1 cellular context compared by ENCODE assay signal in the genomic region with DNA sequence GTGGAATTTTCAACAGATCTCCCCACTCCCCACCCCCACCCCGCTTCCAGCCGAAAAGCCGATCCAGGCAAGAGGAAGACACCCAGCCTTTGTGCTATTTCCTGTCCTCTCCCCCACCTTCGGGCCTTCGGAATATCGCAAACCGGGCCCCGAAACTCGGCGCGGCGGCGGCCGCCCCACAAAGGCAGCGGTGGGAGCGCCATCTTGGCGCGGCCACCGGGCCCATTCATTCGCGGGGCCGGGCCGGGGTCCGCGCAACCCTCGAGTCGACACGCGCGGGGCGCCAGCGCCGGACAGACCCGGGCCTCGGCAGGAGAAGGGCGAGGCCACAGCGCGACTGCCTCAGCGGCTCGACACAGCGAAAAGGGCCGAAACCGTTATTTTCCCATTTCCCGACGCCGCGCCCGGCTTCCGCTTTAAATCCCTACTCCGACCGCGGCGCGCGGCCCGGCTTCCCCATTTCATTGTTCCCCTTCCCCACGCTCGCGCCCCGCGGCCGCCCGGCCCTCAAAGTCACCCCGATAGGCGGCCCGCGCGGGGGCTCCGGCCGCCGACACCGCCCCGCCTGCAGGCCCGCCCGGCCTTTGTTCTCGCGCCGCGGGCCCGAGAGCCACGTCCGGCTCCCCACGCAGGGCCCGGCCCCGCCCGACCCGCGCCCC.
TF ChIP-seq lines count a peak whose summit lies in the region.

No MANE protein-coding gene starts in this region.

TF ChIP-seq in K562, 482 proteins besides CTCF, POLR2A, EP300 and RAD21 (continues in another document):
- TF ChIP-seq, protein P1, sequence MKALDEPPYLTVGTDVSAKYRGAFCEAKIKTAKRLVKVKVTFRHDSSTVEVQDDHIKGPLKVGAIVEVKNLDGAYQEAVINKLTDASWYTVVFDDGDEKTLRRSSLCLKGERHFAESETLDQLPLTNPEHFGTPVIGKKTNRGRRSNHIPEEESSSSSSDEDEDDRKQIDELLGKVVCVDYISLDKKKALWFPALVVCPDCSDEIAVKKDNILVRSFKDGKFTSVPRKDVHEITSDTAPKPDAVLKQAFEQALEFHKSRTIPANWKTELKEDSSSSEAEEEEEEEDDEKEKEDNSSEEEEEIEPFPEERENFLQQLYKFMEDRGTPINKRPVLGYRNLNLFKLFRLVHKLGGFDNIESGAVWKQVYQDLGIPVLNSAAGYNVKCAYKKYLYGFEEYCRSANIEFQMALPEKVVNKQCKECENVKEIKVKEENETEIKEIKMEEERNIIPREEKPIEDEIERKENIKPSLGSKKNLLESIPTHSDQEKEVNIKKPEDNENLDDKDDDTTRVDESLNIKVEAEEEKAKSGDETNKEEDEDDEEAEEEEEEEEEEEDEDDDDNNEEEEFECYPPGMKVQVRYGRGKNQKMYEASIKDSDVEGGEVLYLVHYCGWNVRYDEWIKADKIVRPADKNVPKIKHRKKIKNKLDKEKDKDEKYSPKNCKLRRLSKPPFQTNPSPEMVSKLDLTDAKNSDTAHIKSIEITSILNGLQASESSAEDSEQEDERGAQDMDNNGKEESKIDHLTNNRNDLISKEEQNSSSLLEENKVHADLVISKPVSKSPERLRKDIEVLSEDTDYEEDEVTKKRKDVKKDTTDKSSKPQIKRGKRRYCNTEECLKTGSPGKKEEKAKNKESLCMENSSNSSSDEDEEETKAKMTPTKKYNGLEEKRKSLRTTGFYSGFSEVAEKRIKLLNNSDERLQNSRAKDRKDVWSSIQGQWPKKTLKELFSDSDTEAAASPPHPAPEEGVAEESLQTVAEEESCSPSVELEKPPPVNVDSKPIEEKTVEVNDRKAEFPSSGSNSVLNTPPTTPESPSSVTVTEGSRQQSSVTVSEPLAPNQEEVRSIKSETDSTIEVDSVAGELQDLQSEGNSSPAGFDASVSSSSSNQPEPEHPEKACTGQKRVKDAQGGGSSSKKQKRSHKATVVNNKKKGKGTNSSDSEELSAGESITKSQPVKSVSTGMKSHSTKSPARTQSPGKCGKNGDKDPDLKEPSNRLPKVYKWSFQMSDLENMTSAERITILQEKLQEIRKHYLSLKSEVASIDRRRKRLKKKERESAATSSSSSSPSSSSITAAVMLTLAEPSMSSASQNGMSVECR (CRISPR knock-in tag; IDR thresholded peaks at IDR 0.05), result peak; percentile 63
- TF ChIP-seq ZNF165 (CRISPR knock-in tag; IDR thresholded peaks at IDR 0.05; ENCODE audit: borderline replicate concordance) (no peak), BCOR (IDR thresholded peaks at IDR 0.05) (no peak), DIDO1 (tag; IDR thresholded peaks at IDR 0.05; ENCODE audit: low read depth) (no peak), PPARD (CRISPR knock-in tag; IDR thresholded peaks at IDR 0.05) (no peak), MEF2A (IDR thresholded peaks at IDR 0.05; ENCODE audit: control insufficient read depth, low read depth, low read length) (no peak), RBM25 (IDR thresholded peaks at IDR 0.05; ENCODE audit: low read depth, low read length, severe bottlenecking) (no peak), MAFG (tag; conservative IDR thresholded peaks at IDR 0.05) (no peak), CHD4 (IDR thresholded peaks at IDR 0.05; ENCODE audit: insufficient read depth, insufficient replicate concordance, low read depth, low read length, poor library complexity, severe bottlenecking) (no peak), ZNF133 (CRISPR knock-in tag; IDR thresholded peaks at IDR 0.05) (no peak), PHB (CRISPR knock-in tag; IDR thresholded peaks at IDR 0.05) (no peak), ZNF586 (CRISPR knock-in tag; conservative IDR thresholded peaks at IDR 0.05) (0 out of 2 replicates have a peak, but pooled peaks have one; percentile 46), NFE2 (IDR thresholded peaks at IDR 0.05; ENCODE audit: low read depth) (no peak), HMGN3 (IDR thresholded peaks at IDR 0.05; ENCODE audit: borderline replicate concordance, extremely low read depth, insufficient read length, low read depth, low read length) (peak; percentile 37), FOS (IDR thresholded peaks at IDR 0.05; ENCODE audit: extremely low read depth, insufficient read length) (no peak), SUPT5H (IDR thresholded peaks at IDR 0.05) (peak; percentile 38; the same call in 1 of the 2 replicates), RNF2 (IDR thresholded peaks at IDR 0.05) (no peak), NFYB (IDR thresholded peaks at IDR 0.05; ENCODE audit: extremely low read depth, insufficient read length) (no peak), CREBBP (IDR thresholded peaks at IDR 0.05; ENCODE audit: low read depth, low read length) (no peak), EP400 (IDR thresholded peaks at IDR 0.05) (peak; percentile 37; the same call in 1 of the 2 replicates), ILF3 (IDR thresholded peaks at IDR 0.05; ENCODE audit: borderline replicate concordance) (0 out of 2 replicates have a peak, but pooled peaks have one; percentile 67), COPS2 (conservative IDR thresholded peaks at IDR 0.05) (no peak), HDAC8 (tag; IDR thresholded peaks at IDR 0.05) (no peak), POLR2AphosphoS2 (IDR thresholded peaks at IDR 0.05; ENCODE audit: low read length) (no peak), TCF7 (IDR thresholded peaks at IDR 0.05; ENCODE audit: borderline replicate concordance) (peak; percentile 43; the same call in 1 of the 2 replicates), ZNF668 (CRISPR knock-in tag; IDR thresholded peaks at IDR 0.05) (no peak), PHF21A (IDR thresholded peaks at IDR 0.05; ENCODE audit: borderline replicate concordance, low read depth) (no peak), TCF3 (CRISPR knock-in tag; IDR thresholded peaks at IDR 0.05) (no peak), ZNF57 (CRISPR knock-in tag; IDR thresholded peaks at IDR 0.05) (no peak), PHF8 (IDR thresholded peaks at IDR 0.05; ENCODE audit: borderline replicate concordance, low read length) (peak; percentile 55; the same call in 1 of the 2 replicates), CC2D1A (IDR thresholded peaks at IDR 0.05) (no peak)
- TF ChIP-seq, protein P2, sequence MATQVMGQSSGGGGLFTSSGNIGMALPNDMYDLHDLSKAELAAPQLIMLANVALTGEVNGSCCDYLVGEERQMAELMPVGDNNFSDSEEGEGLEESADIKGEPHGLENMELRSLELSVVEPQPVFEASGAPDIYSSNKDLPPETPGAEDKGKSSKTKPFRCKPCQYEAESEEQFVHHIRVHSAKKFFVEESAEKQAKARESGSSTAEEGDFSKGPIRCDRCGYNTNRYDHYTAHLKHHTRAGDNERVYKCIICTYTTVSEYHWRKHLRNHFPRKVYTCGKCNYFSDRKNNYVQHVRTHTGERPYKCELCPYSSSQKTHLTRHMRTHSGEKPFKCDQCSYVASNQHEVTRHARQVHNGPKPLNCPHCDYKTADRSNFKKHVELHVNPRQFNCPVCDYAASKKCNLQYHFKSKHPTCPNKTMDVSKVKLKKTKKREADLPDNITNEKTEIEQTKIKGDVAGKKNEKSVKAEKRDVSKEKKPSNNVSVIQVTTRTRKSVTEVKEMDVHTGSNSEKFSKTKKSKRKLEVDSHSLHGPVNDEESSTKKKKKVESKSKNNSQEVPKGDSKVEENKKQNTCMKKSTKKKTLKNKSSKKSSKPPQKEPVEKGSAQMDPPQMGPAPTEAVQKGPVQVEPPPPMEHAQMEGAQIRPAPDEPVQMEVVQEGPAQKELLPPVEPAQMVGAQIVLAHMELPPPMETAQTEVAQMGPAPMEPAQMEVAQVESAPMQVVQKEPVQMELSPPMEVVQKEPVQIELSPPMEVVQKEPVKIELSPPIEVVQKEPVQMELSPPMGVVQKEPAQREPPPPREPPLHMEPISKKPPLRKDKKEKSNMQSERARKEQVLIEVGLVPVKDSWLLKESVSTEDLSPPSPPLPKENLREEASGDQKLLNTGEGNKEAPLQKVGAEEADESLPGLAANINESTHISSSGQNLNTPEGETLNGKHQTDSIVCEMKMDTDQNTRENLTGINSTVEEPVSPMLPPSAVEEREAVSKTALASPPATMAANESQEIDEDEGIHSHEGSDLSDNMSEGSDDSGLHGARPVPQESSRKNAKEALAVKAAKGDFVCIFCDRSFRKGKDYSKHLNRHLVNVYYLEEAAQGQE (CRISPR knock-in tag; IDR thresholded peaks at IDR 0.05; ENCODE audit: low read depth), result no peak
- TF ChIP-seq, protein P3, sequence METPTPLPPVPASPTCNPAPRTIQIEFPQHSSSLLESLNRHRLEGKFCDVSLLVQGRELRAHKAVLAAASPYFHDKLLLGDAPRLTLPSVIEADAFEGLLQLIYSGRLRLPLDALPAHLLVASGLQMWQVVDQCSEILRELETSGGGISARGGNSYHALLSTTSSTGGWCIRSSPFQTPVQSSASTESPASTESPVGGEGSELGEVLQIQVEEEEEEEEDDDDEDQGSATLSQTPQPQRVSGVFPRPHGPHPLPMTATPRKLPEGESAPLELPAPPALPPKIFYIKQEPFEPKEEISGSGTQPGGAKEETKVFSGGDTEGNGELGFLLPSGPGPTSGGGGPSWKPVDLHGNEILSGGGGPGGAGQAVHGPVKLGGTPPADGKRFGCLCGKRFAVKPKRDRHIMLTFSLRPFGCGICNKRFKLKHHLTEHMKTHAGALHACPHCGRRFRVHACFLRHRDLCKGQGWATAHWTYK (CRISPR knock-in tag; IDR thresholded peaks at IDR 0.05), result peak; percentile 82
- TF ChIP-seq, protein P4, sequence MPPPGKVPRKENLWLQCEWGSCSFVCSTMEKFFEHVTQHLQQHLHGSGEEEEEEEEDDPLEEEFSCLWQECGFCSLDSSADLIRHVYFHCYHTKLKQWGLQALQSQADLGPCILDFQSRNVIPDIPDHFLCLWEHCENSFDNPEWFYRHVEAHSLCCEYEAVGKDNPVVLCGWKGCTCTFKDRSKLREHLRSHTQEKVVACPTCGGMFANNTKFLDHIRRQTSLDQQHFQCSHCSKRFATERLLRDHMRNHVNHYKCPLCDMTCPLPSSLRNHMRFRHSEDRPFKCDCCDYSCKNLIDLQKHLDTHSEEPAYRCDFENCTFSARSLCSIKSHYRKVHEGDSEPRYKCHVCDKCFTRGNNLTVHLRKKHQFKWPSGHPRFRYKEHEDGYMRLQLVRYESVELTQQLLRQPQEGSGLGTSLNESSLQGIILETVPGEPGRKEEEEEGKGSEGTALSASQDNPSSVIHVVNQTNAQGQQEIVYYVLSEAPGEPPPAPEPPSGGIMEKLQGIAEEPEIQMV (tag; conservative IDR thresholded peaks at IDR 0.05; ENCODE audit: low read depth), result no peak
- TF ChIP-seq, protein P5, sequence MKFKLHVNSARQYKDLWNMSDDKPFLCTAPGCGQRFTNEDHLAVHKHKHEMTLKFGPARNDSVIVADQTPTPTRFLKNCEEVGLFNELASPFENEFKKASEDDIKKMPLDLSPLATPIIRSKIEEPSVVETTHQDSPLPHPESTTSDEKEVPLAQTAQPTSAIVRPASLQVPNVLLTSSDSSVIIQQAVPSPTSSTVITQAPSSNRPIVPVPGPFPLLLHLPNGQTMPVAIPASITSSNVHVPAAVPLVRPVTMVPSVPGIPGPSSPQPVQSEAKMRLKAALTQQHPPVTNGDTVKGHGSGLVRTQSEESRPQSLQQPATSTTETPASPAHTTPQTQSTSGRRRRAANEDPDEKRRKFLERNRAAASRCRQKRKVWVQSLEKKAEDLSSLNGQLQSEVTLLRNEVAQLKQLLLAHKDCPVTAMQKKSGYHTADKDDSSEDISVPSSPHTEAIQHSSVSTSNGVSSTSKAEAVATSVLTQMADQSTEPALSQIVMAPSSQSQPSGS (CRISPR knock-in tag; IDR thresholded peaks at IDR 0.05), result no peak
- TF ChIP-seq, protein P6, sequence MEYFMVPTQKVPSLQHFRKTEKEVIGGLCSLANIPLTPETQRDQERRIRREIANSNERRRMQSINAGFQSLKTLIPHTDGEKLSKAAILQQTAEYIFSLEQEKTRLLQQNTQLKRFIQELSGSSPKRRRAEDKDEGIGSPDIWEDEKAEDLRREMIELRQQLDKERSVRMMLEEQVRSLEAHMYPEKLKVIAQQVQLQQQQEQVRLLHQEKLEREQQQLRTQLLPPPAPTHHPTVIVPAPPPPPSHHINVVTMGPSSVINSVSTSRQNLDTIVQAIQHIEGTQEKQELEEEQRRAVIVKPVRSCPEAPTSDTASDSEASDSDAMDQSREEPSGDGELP (CRISPR knock-in tag; IDR thresholded peaks at IDR 0.05; ENCODE audit: borderline replicate concordance), result peak; percentile 13; the same call in 1 of the 2 replicates
- TF ChIP-seq, protein P7, sequence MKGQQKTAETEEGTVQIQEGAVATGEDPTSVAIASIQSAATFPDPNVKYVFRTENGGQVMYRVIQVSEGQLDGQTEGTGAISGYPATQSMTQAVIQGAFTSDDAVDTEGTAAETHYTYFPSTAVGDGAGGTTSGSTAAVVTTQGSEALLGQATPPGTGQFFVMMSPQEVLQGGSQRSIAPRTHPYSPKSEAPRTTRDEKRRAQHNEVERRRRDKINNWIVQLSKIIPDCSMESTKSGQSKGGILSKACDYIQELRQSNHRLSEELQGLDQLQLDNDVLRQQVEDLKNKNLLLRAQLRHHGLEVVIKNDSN (CRISPR knock-in tag; IDR thresholded peaks at IDR 0.05), result no peak
- TF ChIP-seq, protein P8, sequence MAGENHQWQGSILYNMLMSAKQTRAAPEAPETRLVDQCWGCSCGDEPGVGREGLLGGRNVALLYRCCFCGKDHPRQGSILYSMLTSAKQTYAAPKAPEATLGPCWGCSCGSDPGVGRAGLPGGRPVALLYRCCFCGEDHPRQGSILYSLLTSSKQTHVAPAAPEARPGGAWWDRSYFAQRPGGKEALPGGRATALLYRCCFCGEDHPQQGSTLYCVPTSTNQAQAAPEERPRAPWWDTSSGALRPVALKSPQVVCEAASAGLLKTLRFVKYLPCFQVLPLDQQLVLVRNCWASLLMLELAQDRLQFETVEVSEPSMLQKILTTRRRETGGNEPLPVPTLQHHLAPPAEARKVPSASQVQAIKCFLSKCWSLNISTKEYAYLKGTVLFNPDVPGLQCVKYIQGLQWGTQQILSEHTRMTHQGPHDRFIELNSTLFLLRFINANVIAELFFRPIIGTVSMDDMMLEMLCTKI (IDR thresholded peaks at IDR 0.05; ENCODE audit: partially characterized antibody), result no peak
- TF ChIP-seq, protein P9, sequence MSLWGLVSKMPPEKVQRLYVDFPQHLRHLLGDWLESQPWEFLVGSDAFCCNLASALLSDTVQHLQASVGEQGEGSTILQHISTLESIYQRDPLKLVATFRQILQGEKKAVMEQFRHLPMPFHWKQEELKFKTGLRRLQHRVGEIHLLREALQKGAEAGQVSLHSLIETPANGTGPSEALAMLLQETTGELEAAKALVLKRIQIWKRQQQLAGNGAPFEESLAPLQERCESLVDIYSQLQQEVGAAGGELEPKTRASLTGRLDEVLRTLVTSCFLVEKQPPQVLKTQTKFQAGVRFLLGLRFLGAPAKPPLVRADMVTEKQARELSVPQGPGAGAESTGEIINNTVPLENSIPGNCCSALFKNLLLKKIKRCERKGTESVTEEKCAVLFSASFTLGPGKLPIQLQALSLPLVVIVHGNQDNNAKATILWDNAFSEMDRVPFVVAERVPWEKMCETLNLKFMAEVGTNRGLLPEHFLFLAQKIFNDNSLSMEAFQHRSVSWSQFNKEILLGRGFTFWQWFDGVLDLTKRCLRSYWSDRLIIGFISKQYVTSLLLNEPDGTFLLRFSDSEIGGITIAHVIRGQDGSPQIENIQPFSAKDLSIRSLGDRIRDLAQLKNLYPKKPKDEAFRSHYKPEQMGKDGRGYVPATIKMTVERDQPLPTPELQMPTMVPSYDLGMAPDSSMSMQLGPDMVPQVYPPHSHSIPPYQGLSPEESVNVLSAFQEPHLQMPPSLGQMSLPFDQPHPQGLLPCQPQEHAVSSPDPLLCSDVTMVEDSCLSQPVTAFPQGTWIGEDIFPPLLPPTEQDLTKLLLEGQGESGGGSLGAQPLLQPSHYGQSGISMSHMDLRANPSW (CRISPR knock-in tag; IDR thresholded peaks at IDR 0.05), result no peak
